In genomic region chr17:42103221-42103954, GRCh38 we compare ENCODE assay signal across 14 cellular contexts. TPM values are rescaled to one million over a fixed set of nuclear protein-coding genes. Genes with fewer than 3 reads are reported as not detected.
A peak's percentile ranks its signal among the peaks of the same experiment; 100 is the strongest.
DNase-seq lines count a peak whose midpoint lies in the region; ATAC-seq and TF ChIP-seq lines count a peak whose summit lies in the region.
"Had no signal": no experiment of that assay in that cellular context is flagged by ENCODE, and none has a peak within 500 bp of the region (broad histone marks: within the 10 kb centered on the region; RNA-seq: fewer than 3 reads in every experiment).

No MANE protein-coding gene starts in this region.

- H3K4me3 Mint-ChIP-seq in endothelial cell (ENCODE audit: unreplicated experiment), result no peak overlapping the region
- H3K4me3 Mint-ChIP-seq: B cell; CD14-positive monocyte; CD4-positive, alpha-beta T cell had no signal

- no peaks in the 10 kb centered on the region for H3K36me3 Mint-ChIP-seq in endothelial cell (ENCODE audit: low read depth, unreplicated experiment)

- TF ChIP-seq CTCF in endothelial cell (IDR thresholded peaks at IDR 0.05; ENCODE audit: unreplicated experiment), result no peak

- peaks cover 4% of the 10 kb centered on the region for H3K27me3 Mint-ChIP-seq in endothelial cell (ENCODE audit: unreplicated experiment)
- H3K27me3 Mint-ChIP-seq: B cell; CD4-positive, alpha-beta T cell; CD8-positive, alpha-beta memory T cell had no signal

- peak overlapping the region; percentile 30 for H3K27ac Mint-ChIP-seq in endothelial cell (ENCODE audit: unreplicated experiment)
- H3K27ac Mint-ChIP-seq: B cell; CD14-positive monocyte; CD4-positive, alpha-beta T cell had no signal

- H3K4me1 Mint-ChIP-seq in endothelial cell (ENCODE audit: unreplicated experiment), result peaks cover 4% of the 10 kb centered on the region

- DNase-seq in DMS53 (lab: John Stamatoyannopoulos, UW) (peak; percentile 17), DMS53 treated with DMSO at 0.1 percent for 48 hours (lab: John Stamatoyannopoulos, UW; ENCODE audit: unreplicated experiment) (no peak), endothelial cell (ENCODE audit: low spot score) (no peak)
- no peak for DNase-seq in activated CD8-positive, alpha-beta memory T cell treated with anti-CD3 and anti-CD28 coated beads for 24 hours
- DNase-seq: CD4-positive, alpha-beta T cell; DMS 273 treated with DMSO at 0.1 percent for 48 hours; DND-41; GM23248; H7; HCEC 1CT had no signal

- ATAC-seq in GM18861 (IDR thresholded peaks at IDR 0.05; ENCODE audit: unreplicated experiment), result no peak

- no peaks in the 10 kb centered on the region for H3K9me3 Mint-ChIP-seq in endothelial cell (ENCODE audit: unreplicated experiment)
- H3K9me3 Mint-ChIP-seq: CD14-positive monocyte; CD4-positive, alpha-beta T cell; CD8-positive, alpha-beta memory T cell had no signal

RNA-seq across cellular contexts. Expression of gene ZNF385C, which starts 5.1 kb away (rescaled TPM):
- total RNA-seq in endothelial cell (ENCODE audit: unreplicated experiment), result 1.3 TPM
- total RNA-seq: CD8-positive, alpha-beta memory T cell; GM23248 had no signal

RNA-seq across cellular contexts. Expression of gene DHX58, which starts 9.1 kb away (rescaled TPM):
- total RNA-seq in endothelial cell (ENCODE audit: unreplicated experiment), result 0.41 TPM

RNA-seq across cellular contexts. Expression of gene KAT2A, which starts 17.8 kb away (rescaled TPM):
- 22.8 TPM for total RNA-seq in endothelial cell (ENCODE audit: unreplicated experiment)

RNA-seq across cellular contexts. Expression of gene HSPB9, which starts 19.2 kb away (rescaled TPM):
- not detected for total RNA-seq in endothelial cell (ENCODE audit: unreplicated experiment)
- total RNA-seq: B cell; CD4-positive, alpha-beta T cell; GM23248 had no signal

RNA-seq across cellular contexts. Expression of gene RAB5C, which starts 51.4 kb away (rescaled TPM):
- total RNA-seq in endothelial cell (ENCODE audit: unreplicated experiment), result 144 TPM
